Comparison of ENCODE assay signal across 29 cellular contexts in genomic region chr7:1242129-1242572, GRCh38. TPM values are rescaled to one million over a fixed set of nuclear protein-coding genes. Genes with fewer than 3 reads are reported as not detected.
A peak's percentile ranks its signal among the peaks of the same experiment; 100 is the strongest.
DNase-seq lines count a peak whose midpoint lies in the region; ATAC-seq, FAIRE-seq and TF ChIP-seq lines count a peak whose summit lies in the region.
"Had no signal": no experiment of that assay in that cellular context is flagged by ENCODE, and none has a peak within 500 bp of the region (broad histone marks: within the 10 kb centered on the region; RNA-seq: fewer than 3 reads in every experiment).

No MANE protein-coding gene starts in this region.

- H3K9me3 Mint-ChIP-seq in brain, result no peaks in the 10 kb centered on the region
- H3K9me3 Mint-ChIP-seq in naive thymus-derived CD4-positive, alpha-beta T cell, result peaks cover 0 to 3% (median 0%) of the 10 kb centered on the region in 11 donors
- H3K9me3 Mint-ChIP-seq: activated naive CD4-positive, alpha-beta T cell treated with anti-CD3 and anti-CD28 coated beads for 36 hours; activated T-cell treated with anti-CD3 and anti-CD28 coated beads, Interleukin-2, amount 50 U/mL, for 4 hours; stimulated activated naive CD8-positive, alpha-beta T cell treated with anti-CD3 and anti-CD28 coated beads, Interleukin-15, amount 100 ng/mL, for 72 hours had no signal

- peaks cover 96% of the 10 kb centered on the region for H3K27me3 Mint-ChIP-seq in brain
- peaks cover 60 to 79% (median 74%) of the 10 kb centered on the region in 5 donors for H3K27me3 Mint-ChIP-seq in naive thymus-derived CD4-positive, alpha-beta T cell

- no peak for TF ChIP-seq POLR2A in H54 (IDR thresholded peaks at IDR 0.05; ENCODE audit: low read depth, low read length)

- H3K4me1 ChIP-seq in naive thymus-derived CD4-positive, alpha-beta T cell (ENCODE audit: control insufficient read depth in 2 of 2, insufficient read depth in 2 of 2, low read length in 2 of 2), result no peaks in the 10 kb centered on the region
- H3K4me1 ChIP-seq: SJCRH30 had no signal

- intact Hi-C loops in naive thymus-derived CD4-positive, alpha-beta T cell (cut with micrococcal nuclease), result no loop called here

- H3K4me3 ChIP-seq in brain microvascular endothelial cell (ENCODE audit: low read depth, low read length), result no peak overlapping the region
- no peak overlapping the region for H3K4me3 ChIP-seq in naive thymus-derived CD4-positive, alpha-beta T cell (ENCODE audit: low read length)
- H3K4me3 ChIP-seq: gastrocnemius medialis, GM12878, Peyer's patch, SJCRH30, skin epidermis, uterus had no signal

- no peaks in the 10 kb centered on the region for H3K36me3 Mint-ChIP-seq in brain
- H3K36me3 Mint-ChIP-seq in naive thymus-derived CD4-positive, alpha-beta T cell, result no peaks in the 10 kb centered on the region

- ATAC-seq in naive thymus-derived CD4-positive, alpha-beta T cell, result no peak
- ATAC-seq: activated T-cell treated with anti-CD3 and anti-CD28 coated beads, Interleukin-2, amount 50 U/mL, for 4 hours; gastrocnemius medialis; GM12878; left ventricle myocardium superior had no signal

- H3K27ac Mint-ChIP-seq in brain, result peak overlapping the region in 2 of 5 experiments; percentile 90 to 93
- H3K27ac Mint-ChIP-seq in naive thymus-derived CD4-positive, alpha-beta T cell, result no peak overlapping the region
- H3K27ac Mint-ChIP-seq: activated naive CD4-positive, alpha-beta T cell treated with anti-CD3 and anti-CD28 coated beads for 36 hours; stimulated activated naive CD8-positive, alpha-beta T cell treated with anti-CD3 and anti-CD28 coated beads, Interleukin-15, amount 100 ng/mL, for 72 hours had no signal

- H3K27me3 ChIP-seq in brain microvascular endothelial cell (replicated peaks), result peaks cover 83% of the 10 kb centered on the region
- H3K27me3 ChIP-seq in naive thymus-derived CD4-positive, alpha-beta T cell (ENCODE audit: control insufficient read depth in 2 of 2, insufficient read depth in 2 of 2, low read length in 2 of 2), result peaks cover 10 to 36% of the 10 kb centered on the region in 2 donors
- H3K27me3 ChIP-seq: SJCRH30 had no signal

- CTCF ChIA-PET in naive thymus-derived CD4-positive, alpha-beta T cell (lab: Charles Lee), result no interaction called here

- no peak overlapping the region for H3K27ac ChIP-seq in brain microvascular endothelial cell
- H3K27ac ChIP-seq in naive thymus-derived CD4-positive, alpha-beta T cell (ENCODE audit: low read depth, low read length), result no peak overlapping the region
- H3K27ac ChIP-seq: gastrocnemius medialis, Peyer's patch, SJCRH30, skin epidermis, uterus had no signal

- H3K4me3 Mint-ChIP-seq in brain, result peak overlapping the region in 4 of 5 experiments; percentile 24 to 79 (median 64)
- peak overlapping the region in 2 of 10 donors; percentile 23 to 50 for H3K4me3 Mint-ChIP-seq in naive thymus-derived CD4-positive, alpha-beta T cell
- H3K4me3 Mint-ChIP-seq: activated naive CD4-positive, alpha-beta T cell treated with anti-CD3 and anti-CD28 coated beads for 36 hours; activated T-cell treated with anti-CD3 and anti-CD28 coated beads, Interleukin-2, amount 50 U/mL, for 4 hours; stimulated activated naive CD8-positive, alpha-beta T cell treated with anti-CD3 and anti-CD28 coated beads, Interleukin-15, amount 100 ng/mL, for 72 hours had no signal

- no peak for TF ChIP-seq CTCF in brain (conservative IDR thresholded peaks at IDR 0.05)
- TF ChIP-seq CTCF in brain microvascular endothelial cell (IDR thresholded peaks at IDR 0.05; ENCODE audit: low read depth, low read length, missing control alignments), result no peak

- POLR2A ChIA-PET in naive thymus-derived CD4-positive, alpha-beta T cell (lab: Charles Lee), result no interaction called here

- H3K36me3 ChIP-seq in brain microvascular endothelial cell (replicated peaks), result no peaks in the 10 kb centered on the region
- H3K36me3 ChIP-seq in naive thymus-derived CD4-positive, alpha-beta T cell (ENCODE audit: control insufficient read depth in 2 of 3, insufficient read depth in 3 of 3, low read length in 3 of 3), result no peaks in the 10 kb centered on the region
- H3K36me3 ChIP-seq: gastrocnemius medialis, Peyer's patch, SJCRH30, uterus had no signal

- DNase-seq in NCI-H1417 (lab: John Stamatoyannopoulos, UW) (peak in 2 of 3 experiments; percentile 56 to 77), NCI-H1417 treated with DMSO at 0.1 percent for 48 hours (lab: John Stamatoyannopoulos, UW) (no peak), G401 (ENCODE audit: low spot score) (peak; percentile 34), left kidney (ENCODE audit: low read depth, low spot score) (peak; percentile 47), H54 (ENCODE audit: insufficient read length, low spot score) (no peak), brain microvascular endothelial cell (no peak)
- no peak for DNase-seq in naive thymus-derived CD4-positive, alpha-beta T cell
- DNase-seq: 8988T; activated naive CD4-positive, alpha-beta T cell treated with anti-CD3 and anti-CD28 coated beads for 36 hours; activated T-cell treated with anti-CD3 and anti-CD28 coated beads, Interleukin-2, amount 50 U/mL, for 4 hours; amniotic stem cell; gastrocnemius medialis; hypothalamus; left ventricle myocardium superior; NCI-H1694 treated with DMSO at 0.1 percent for 48 hours; Peyer's patch; SJCRH30; stimulated activated naive CD8-positive, alpha-beta T cell treated with anti-CD3 and anti-CD28 coated beads, Interleukin-15, amount 100 ng/mL, for 72 hours; T-helper 2 cell; uterus had no signal

- in situ Hi-C loops in G401 (cut with HindIII; ENCODE audit: low sequenced_read_pairs) (no loop called here), brain microvascular endothelial cell (cut with HindIII; ENCODE audit: low pct_ligation_motif_present, low sequenced_read_pairs) (no loop called here)

- no peak for FAIRE-seq in H54 (lab: Jason Lieb, UNC)
- FAIRE-seq: bronchial epithelial cell, D721Med, GM12878 had no signal

- peaks cover 46% of the 10 kb centered on the region for H3K4me1 Mint-ChIP-seq in brain
- H3K4me1 Mint-ChIP-seq in naive thymus-derived CD4-positive, alpha-beta T cell, result peaks cover 4 to 52% (median 28%) of the 10 kb centered on the region in 7 donors

- peaks cover 0 to 4% (median 0%) of the 10 kb centered on the region in 3 experiments for H3K9me3 ChIP-seq in naive thymus-derived CD4-positive, alpha-beta T cell (ENCODE audit: control insufficient read depth in 2 of 3, low read length in 3 of 3)
- H3K9me3 ChIP-seq: gastrocnemius medialis, SJCRH30, uterus had no signal

RNA-seq across cellular contexts. Expression of gene UNCX, which starts 9.5 kb away (rescaled TPM):
- 0.10 and 0.25 TPM in 2 replicates for total RNA-seq in G401 (2014; rRNA removed; shearing (Covaris generic))
- polyA plus RNA-seq in brain (ENCODE audit: insufficient read depth, low read depth, low replicate concordance), result not detected
- total RNA-seq in naive thymus-derived CD4-positive, alpha-beta T cell, result not detected
- not detected for polyA plus RNA-seq in naive thymus-derived CD4-positive, alpha-beta T cell
- total RNA-seq: activated naive CD4-positive, alpha-beta T cell treated with anti-CD3 and anti-CD28 coated beads for 36 hours; activated T-cell treated with anti-CD3 and anti-CD28 coated beads, Interleukin-2, amount 50 U/mL, for 4 hours; bronchial epithelial cell; dermis microvascular lymphatic vessel endothelial cell; gastrocnemius medialis; GM12878; left ventricle myocardium superior; mesenteric fat pad; osteocyte; Peyer's patch; renal cortical epithelial cell; uterus had no signal
- polyA plus RNA-seq: GM12878 had no signal

Comparison
In these comparisons a context has a peak if more than half of its experiments do, and no peak if none do; other contexts are left out.
1. DNase-seq: peak in NCI-H1417 (2 of 3), G401 (single experiment) and left kidney (single experiment); none in NCI-H1417 treated with DMSO at 0.1 percent for 48 hours (single experiment), H54 (single experiment), brain microvascular endothelial cell (single experiment) and naive thymus-derived CD4-positive, alpha-beta T cell (0 of 9).